In genomic region chr1:43933386-43934278, GRCh38 we compare ENCODE assay signal across 1 cellular context.
TF ChIP-seq lines count a peak whose summit lies in the region.

Gene ARTN (plus strand): TSS chr1:43933801. CDS start chr1:43935657, 1,856 bp downstream.

TF ChIP-seq in HepG2, 621 proteins besides CTCF, POLR2A, EP300 and RAD21 (continued from another document):
- TF ChIP-seq TERF1 (CRISPR knock-in tag; IDR thresholded peaks at IDR 0.05): no peak
- peak; percentile 71; the same call in 1 of the 2 replicates for TF ChIP-seq ZNF776 (CRISPR knock-in tag; IDR thresholded peaks at IDR 0.05)
- no peak for TF ChIP-seq GMEB1 (CRISPR knock-in tag; IDR thresholded peaks at IDR 0.05; ENCODE audit: borderline replicate concordance)
- TF ChIP-seq NFATC3 (CRISPR knock-in tag; IDR thresholded peaks at IDR 0.05): no peak
- no peak for TF ChIP-seq EED (CRISPR knock-in tag; IDR thresholded peaks at IDR 0.05)
- 0 out of 2 replicates have a peak, but pooled peaks have one; percentile 2 for TF ChIP-seq KAT8 (CRISPR knock-in tag; IDR thresholded peaks at IDR 0.05)
- peak; percentile 27; the same call in 1 of the 2 replicates for TF ChIP-seq SRY (CRISPR knock-in tag; IDR thresholded peaks at IDR 0.05)
- TF ChIP-seq ZNF329 (CRISPR knock-in tag; IDR thresholded peaks at IDR 0.05; ENCODE audit: low read depth): no peak
- TF ChIP-seq ZNF772 (CRISPR knock-in tag; IDR thresholded peaks at IDR 0.05): no peak
- TF ChIP-seq SNAPC4 (CRISPR knock-in tag; IDR thresholded peaks at IDR 0.05): 0 out of 2 replicates have a peak, but pooled peaks have one; percentile 24
- TF ChIP-seq NCOA5 (CRISPR knock-in tag; IDR thresholded peaks at IDR 0.05): no peak
- TF ChIP-seq MXI1 (IDR thresholded peaks at IDR 0.05; ENCODE audit: borderline replicate concordance, low read depth, low read length): no peak
- TF ChIP-seq DR1 (CRISPR knock-in tag; IDR thresholded peaks at IDR 0.05): 0 out of 2 replicates have a peak, but pooled peaks have one; percentile 33
- no peak for TF ChIP-seq REL (CRISPR knock-in tag; conservative IDR thresholded peaks at IDR 0.05)
- no peak; the same call in 1 of the 2 replicates for TF ChIP-seq ZNF230 (CRISPR knock-in tag; IDR thresholded peaks at IDR 0.05)
- TF ChIP-seq STAT5B (CRISPR knock-in tag; IDR thresholded peaks at IDR 0.05): no peak
- TF ChIP-seq ZNF687 (CRISPR knock-in tag; IDR thresholded peaks at IDR 0.05): peak; percentile 38
- TF ChIP-seq CCDC6 (CRISPR knock-in tag; IDR thresholded peaks at IDR 0.05): no peak
- no peak for TF ChIP-seq MEIS2 (CRISPR knock-in tag; IDR thresholded peaks at IDR 0.05)
- TF ChIP-seq E2F2 (CRISPR knock-in tag; IDR thresholded peaks at IDR 0.05; ENCODE audit: borderline replicate concordance): no peak
- peak; percentile 1 for TF ChIP-seq ZNF883 (CRISPR knock-in tag; IDR thresholded peaks at IDR 0.05; ENCODE audit: not compliant biosample characterization)
- TF ChIP-seq E2F5 (CRISPR knock-in tag; conservative IDR thresholded peaks at IDR 0.05): no peak
- TF ChIP-seq SIX1 (CRISPR knock-in tag; IDR thresholded peaks at IDR 0.05; ENCODE audit: borderline replicate concordance): peak; percentile 62; the same call in 1 of the 2 replicates
- TF ChIP-seq SIX4 (CRISPR knock-in tag; IDR thresholded peaks at IDR 0.05): peak; percentile 78
- TF ChIP-seq ZNF382 (CRISPR knock-in tag; IDR thresholded peaks at IDR 0.05; ENCODE audit: borderline replicate concordance): no peak
